8 cellular contexts compared by ENCODE assay signal in the genomic region with DNA sequence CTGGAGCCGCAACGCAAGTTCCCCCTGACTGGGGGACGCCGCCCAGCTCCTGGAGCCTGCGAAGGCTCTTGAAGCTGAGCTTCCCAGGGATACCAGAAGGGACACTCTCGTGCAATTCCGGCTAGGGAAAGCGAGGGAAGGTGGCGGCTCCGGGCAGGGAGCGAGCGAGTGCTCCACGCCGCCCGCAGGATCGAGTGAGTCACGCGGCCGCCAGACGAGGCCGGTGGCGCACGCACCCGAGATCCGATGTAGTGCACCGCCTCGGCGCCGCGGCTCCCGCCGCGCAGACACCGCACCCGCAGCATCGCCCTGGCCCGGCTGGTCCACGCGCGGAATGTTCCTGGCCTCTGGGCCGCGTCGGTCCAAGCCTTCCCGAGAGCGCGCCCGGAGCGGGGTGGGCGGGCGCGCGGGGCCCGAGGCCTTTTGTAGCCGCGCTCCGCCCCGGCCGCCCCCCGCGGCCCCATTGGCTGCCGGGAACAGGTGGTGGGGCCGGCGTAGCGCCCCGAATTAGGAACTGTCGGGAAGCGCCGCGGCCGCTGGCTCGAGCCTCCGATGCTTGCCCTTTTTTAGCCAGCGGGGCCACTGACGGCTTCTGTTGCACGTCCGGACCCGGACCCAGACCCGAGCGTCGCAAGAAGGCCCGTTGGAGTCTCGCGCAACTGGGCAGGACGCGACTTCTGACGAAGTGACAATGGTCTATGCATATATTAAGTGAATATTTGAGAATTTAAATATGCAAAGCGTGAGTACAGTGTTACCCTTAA. TPM values are rescaled to one million over a fixed set of nuclear protein-coding genes. Genes with fewer than 3 reads are reported as not detected.
DNase-seq lines count a peak whose midpoint lies in the region; ATAC-seq, FAIRE-seq and TF ChIP-seq lines count a peak whose summit lies in the region.

A gene with protein sequence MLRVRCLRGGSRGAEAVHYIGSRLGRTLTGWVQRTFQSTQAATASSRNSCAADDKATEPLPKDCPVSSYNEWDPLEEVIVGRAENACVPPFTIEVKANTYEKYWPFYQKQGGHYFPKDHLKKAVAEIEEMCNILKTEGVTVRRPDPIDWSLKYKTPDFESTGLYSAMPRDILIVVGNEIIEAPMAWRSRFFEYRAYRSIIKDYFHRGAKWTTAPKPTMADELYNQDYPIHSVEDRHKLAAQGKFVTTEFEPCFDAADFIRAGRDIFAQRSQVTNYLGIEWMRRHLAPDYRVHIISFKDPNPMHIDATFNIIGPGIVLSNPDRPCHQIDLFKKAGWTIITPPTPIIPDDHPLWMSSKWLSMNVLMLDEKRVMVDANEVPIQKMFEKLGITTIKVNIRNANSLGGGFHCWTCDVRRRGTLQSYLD (minus strand): TSS at position 396 of the 764 bp plus-strand sequence. CDS start 91 bp downstream, at position 305.

- H2AK5ac ChIP-seq in H1 (ENCODE audit: low read depth, low read length), result no peak within 1 kb of the TSS
- H2AK5ac ChIP-seq in mesenchymal stem cell (ENCODE audit: low read length, severe bottlenecking), result no peak within 1 kb of the TSS

- TF ChIP-seq EP300 in H1 (IDR thresholded peaks at IDR 0.05; ENCODE audit: borderline replicate concordance in 1 of 2, low read depth in 2 of 2, low read length in 2 of 2), result no peak

- peaks cover 14% of the 10 kb centered on the region for H3K4me1 Mint-ChIP-seq in activated CD4-positive, alpha-beta memory T cell treated with anti-CD3 and anti-CD28 coated beads for 36 hours (ENCODE audit: low read depth)

- no peak within 1 kb of the TSS for H4K5ac ChIP-seq in H1 (ENCODE audit: insufficient read length, low read depth, low read length)

- DNase-seq in GM13976 (ENCODE audit: low spot score) (peak; percentile 95), NCI-H1930 (lab: John Stamatoyannopoulos, UW) (peak; percentile 51 to 70), H1 (ENCODE audit: low read depth in 1 of 2, low spot score in 2 of 2) (peak in 1 of 2 experiments; percentile 77), mesenchymal stem cell (peak; percentile 89)
- DNase-seq in activated CD4-positive, alpha-beta memory T cell treated with anti-CD3 and anti-CD28 coated beads for 36 hours, result peak; percentile 59
- DNase-seq in stimulated activated CD8-positive, alpha-beta memory T cell treated with anti-CD3 and anti-CD28 coated beads, Interleukin-15, amount 100 ng/mL, for 24 hours (ENCODE audit: low read depth), result peak; percentile 10

- no peaks in the 10 kb centered on the region for H3K9me3 Mint-ChIP-seq in activated CD4-positive, alpha-beta memory T cell treated with anti-CD3 and anti-CD28 coated beads for 36 hours

- ATAC-seq in HG02759 (IDR thresholded peaks at IDR 0.05; ENCODE audit: unreplicated experiment), result peak; percentile 87

- H2BK15ac ChIP-seq in H1 (ENCODE audit: low read length), result no peak within 1 kb of the TSS
- H2BK15ac ChIP-seq in mesenchymal stem cell (ENCODE audit: low read depth, poor library complexity, severe bottlenecking), result peak within 1 kb of the TSS; percentile 7

- CTCF ChIA-PET in activated CD4-positive, alpha-beta memory T cell treated with anti-CD3 and anti-CD28 coated beads for 36 hours (lab: Charles Lee), result interaction anchor here (1.5 kb wide), 1 partner anchor 173 kb away, joined by 5 read pairs; no protein-coding TSS in a partner anchor
- CTCF ChIA-PET in H1 (lab: Charles Lee; ENCODE audit: partially characterized antibody), result interaction anchor here (0.6 to 3.4 kb wide), 7 partner anchors 9 to 215 kb away, joined by 3 to 11 read pairs (median 4); no protein-coding TSS in a partner anchor

- H2AFZ ChIP-seq in H1 (ENCODE audit: low read length) (peak within 1 kb of the TSS; percentile 75; the same call in 1 of the 2 replicates), mesenchymal stem cell (ENCODE audit: low read depth, low read length) (peak within 1 kb of the TSS; percentile 85)

- peaks cover 0 to 2% of the 10 kb centered on the region in 2 experiments for H4K20me1 ChIP-seq in H1 (replicated peaks in 1 of 2; ENCODE audit: control insufficient read depth in 1 of 2, insufficient read depth in 2 of 2, low read length in 2 of 2)

- H3K4me3 ChIP-seq in H1 (ENCODE audit: extremely low read depth in 1 of 4, insufficient read depth in 2 of 4, low read depth in 3 of 4, low read length in 4 of 4) (peak within 1 kb of the TSS; percentile 48 to 73 (median 64)), mesenchymal stem cell (ENCODE audit: insufficient read depth in 1 of 2, low read depth in 1 of 2, low read length in 2 of 2) (peak within 1 kb of the TSS; percentile 47 to 76)

- TF ChIP-seq RAD21 in H1 (IDR thresholded peaks at IDR 0.05 in 1 of 2, conservative IDR thresholded peaks at IDR 0.05 in 1 of 2; ENCODE audit: low read depth in 2 of 2, low read length in 2 of 2), result peak in 1 of 2 experiments; percentile 30; a peak in 2 of 4 replicates

- no peak within 1 kb of the TSS for H4K91ac ChIP-seq in H1 (replicated peaks; ENCODE audit: insufficient read length, low read length)
- no peak within 1 kb of the TSS for H4K91ac ChIP-seq in mesenchymal stem cell (ENCODE audit: low read length)

- H3K79me1 ChIP-seq in H1 (ENCODE audit: low read depth, low read length) (no peaks in the 10 kb centered on the region), mesenchymal stem cell (replicated peaks; ENCODE audit: low read length, poor library complexity, severe bottlenecking) (no peaks in the 10 kb centered on the region)

- POLR2A ChIA-PET in activated CD4-positive, alpha-beta memory T cell treated with anti-CD3 and anti-CD28 coated beads for 36 hours (lab: Charles Lee), result no interaction called here
- POLR2A ChIA-PET in H1 (lab: Charles Lee; ENCODE audit: partially characterized antibody), result interaction anchor here (1.3 to 2.4 kb wide), 2 partner anchors 11 to 24 kb away, joined by 3 to 15 read pairs; a partner anchor contains a TSS

- no peak within 1 kb of the TSS for H3K4ac ChIP-seq in H1 (replicated peaks; ENCODE audit: insufficient read length, low read depth, low read length)
- H3K4ac ChIP-seq in mesenchymal stem cell (ENCODE audit: low read depth in 1 of 2, low read length in 2 of 2), result no peak within 1 kb of the TSS

- in situ Hi-C loops in GM13976 (cut with MboI; ENCODE audit: low sequenced_read_pairs, unreplicated experiment), result no loop called here

- H3K4me2 ChIP-seq in H1 (ENCODE audit: insufficient read depth in 1 of 2, low read depth in 2 of 2, low read length in 2 of 2) (peak within 1 kb of the TSS; percentile 76 to 85), mesenchymal stem cell (ENCODE audit: low read length, poor library complexity, severe bottlenecking) (peak within 1 kb of the TSS; percentile 91)

- H2BK12ac ChIP-seq in H1 (ENCODE audit: low read depth, low read length) (no peak within 1 kb of the TSS), mesenchymal stem cell (ENCODE audit: low read length in 2 of 2) (no peak within 1 kb of the TSS)

- H3K36me3 ChIP-seq in H1 (ENCODE audit: control insufficient read depth in 2 of 4, insufficient read depth in 4 of 4, low read length in 3 of 4) (no peaks in the 10 kb centered on the region), mesenchymal stem cell (ENCODE audit: control insufficient read depth in 1 of 2, insufficient read depth in 2 of 2, low read depth in 1 of 2, low read length in 2 of 2) (no peaks in the 10 kb centered on the region)

- H3K36me3 Mint-ChIP-seq in activated CD4-positive, alpha-beta memory T cell treated with anti-CD3 and anti-CD28 coated beads for 36 hours, result no peaks in the 10 kb centered on the region

- no peak within 1 kb of the TSS for H3K56ac ChIP-seq in H1 (replicated peaks; ENCODE audit: insufficient read length, low read depth, low read length)

- H3K23me2 ChIP-seq in H1 (ENCODE audit: low read depth, low read length), result peaks cover 11% of the 10 kb centered on the region

- peaks cover 0 to 2% (median 0%) of the 10 kb centered on the region in 4 experiments; a peak in 2 of 7 replicates for H3K4me1 ChIP-seq in H1 (replicated peaks in 1 of 4; ENCODE audit: control insufficient read depth in 3 of 4, insufficient read depth in 4 of 4, low read length in 3 of 4)
- H3K4me1 ChIP-seq in mesenchymal stem cell (ENCODE audit: control insufficient read depth, insufficient read depth, low read depth, low read length), result peaks cover 12% of the 10 kb centered on the region

- intact Hi-C loops in activated CD4-positive, alpha-beta memory T cell treated with anti-CD3 and anti-CD28 coated beads for 36 hours (cut with micrococcal nuclease), result no loop called here

- H3K27me3 ChIP-seq in H1 (replicated peaks in 1 of 4; ENCODE audit: control insufficient read depth in 3 of 4, extremely low read depth in 1 of 4, insufficient read depth in 3 of 4, low read length in 3 of 4), result peaks cover 10 to 40% (median 34%) of the 10 kb centered on the region in 4 experiments
- peaks cover 46 to 58% of the 10 kb centered on the region in 2 experiments for H3K27me3 ChIP-seq in mesenchymal stem cell (ENCODE audit: control insufficient read depth in 1 of 2, insufficient read depth in 1 of 2, low read length in 2 of 2)

- TF ChIP-seq POLR2A in H1 (IDR thresholded peaks at IDR 0.05; ENCODE audit: control extremely low read depth in 1 of 2, low read depth in 2 of 2, low read length in 2 of 2), result peak in 1 of 2 experiments; percentile 64; a peak in 2 of 3 replicates

- H3K23ac ChIP-seq in H1 (ENCODE audit: insufficient read length) (no peak within 1 kb of the TSS), mesenchymal stem cell (ENCODE audit: low read length in 2 of 2) (peak within 1 kb of the TSS in 1 of 2 experiments; percentile 69)

- FAIRE-seq in H1 (lab: Jason Lieb, UNC), result no peak

- TF ChIP-seq CTCF in 22Rv1 (IDR thresholded peaks at IDR 0.05) (peak; percentile 79), GM13976 (IDR thresholded peaks at IDR 0.05; ENCODE audit: borderline replicate concordance, control extremely low read depth, extremely low read depth, insufficient read depth, missing control alignments) (no peak), H1 (IDR thresholded peaks at IDR 0.05; ENCODE audit: control extremely low read depth in 1 of 3, insufficient read depth in 1 of 3, low read depth in 1 of 3, low read length in 3 of 3) (peak; percentile 42 to 56 (median 45); a peak in 3 of 4 replicates)

- H3K27ac Mint-ChIP-seq in activated CD4-positive, alpha-beta memory T cell treated with anti-CD3 and anti-CD28 coated beads for 36 hours, result no peak within 1 kb of the TSS

- H2BK5ac ChIP-seq in H1 (ENCODE audit: low read depth, low read length) (no peak within 1 kb of the TSS), mesenchymal stem cell (ENCODE audit: low read depth, low read length, poor library complexity, severe bottlenecking) (no peak within 1 kb of the TSS)

- H3K27ac ChIP-seq in 22Rv1, result no peak within 1 kb of the TSS
- H3K27ac ChIP-seq in H1 (ENCODE audit: low read depth, low read length), result no peak within 1 kb of the TSS
- no peak within 1 kb of the TSS for H3K27ac ChIP-seq in mesenchymal stem cell (ENCODE audit: low read length, poor library complexity, severe bottlenecking)

- no peaks in the 10 kb centered on the region for H3K9me3 ChIP-seq in H1 (ENCODE audit: insufficient read depth in 2 of 2, low read depth in 1 of 2, low read length in 1 of 2)
- no peaks in the 10 kb centered on the region for H3K9me3 ChIP-seq in mesenchymal stem cell (ENCODE audit: control insufficient read depth, low read length)

- WGBS in H1 (ENCODE audit: extremely low coverage in 1 of 2, insufficient coverage in 1 of 2, insufficient read length in 1 of 2, insufficient replicate concordance in 2 of 2, low coverage in 1 of 2, low lambda C conversion rate in 2 of 2, missing lambda C conversion rate in 1 of 2), 2 experiments, result 2% methylated on average over 35 of the region's 87 CpGs; no CpG with 5 or more reads in 1 of the 2 experiments
- under 1% methylated on average over 82 of the region's 87 CpGs for WGBS in mesenchymal stem cell

- H3K18ac ChIP-seq in H1 (ENCODE audit: extremely low read depth, low read length) (peak within 1 kb of the TSS; percentile 57), mesenchymal stem cell (ENCODE audit: low read depth in 1 of 2, low read length in 2 of 2) (peak within 1 kb of the TSS in 1 of 2 experiments; percentile 76)

- H4K8ac ChIP-seq in H1 (ENCODE audit: extremely low read depth, insufficient read depth, low read length) (no peak within 1 kb of the TSS; the same call in 1 of the 2 replicates), mesenchymal stem cell (ENCODE audit: low read length) (no peak within 1 kb of the TSS)

- H2BK20ac ChIP-seq in H1 (ENCODE audit: low read length), result no peak within 1 kb of the TSS

- H2BK120ac ChIP-seq in H1 (replicated peaks; ENCODE audit: low read depth, low read length), result no peak within 1 kb of the TSS
- H2BK120ac ChIP-seq in mesenchymal stem cell (ENCODE audit: low read depth, low read length), result no peak within 1 kb of the TSS

- H3K27me3 Mint-ChIP-seq in activated CD4-positive, alpha-beta memory T cell treated with anti-CD3 and anti-CD28 coated beads for 36 hours, result peaks cover 49% of the 10 kb centered on the region

- H3K14ac ChIP-seq in H1 (ENCODE audit: insufficient read length), result no peak within 1 kb of the TSS
- H3K14ac ChIP-seq in mesenchymal stem cell (ENCODE audit: low read length in 2 of 2), result no peak within 1 kb of the TSS

- H3K9ac ChIP-seq in H1 (replicated peaks in 1 of 4; ENCODE audit: extremely low read depth in 1 of 4, low read depth in 3 of 4, low read length in 3 of 4) (peak within 1 kb of the TSS in 3 of 4 experiments; percentile 62 to 76 (median 62)), mesenchymal stem cell (ENCODE audit: low read length) (peak within 1 kb of the TSS; percentile 54)

- H3K79me2 ChIP-seq in H1 (ENCODE audit: control insufficient read depth in 1 of 2, insufficient read depth in 2 of 2, low read length in 2 of 2), result no peaks in the 10 kb centered on the region

- H3K4me3 Mint-ChIP-seq in activated CD4-positive, alpha-beta memory T cell treated with anti-CD3 and anti-CD28 coated beads for 36 hours, result peak within 1 kb of the TSS; percentile 58

RNA-seq across cellular contexts. Expression of the gene that starts here (rescaled TPM):
- 1 to 10 TPM in 1 of 2 experiments, under 1 TPM in 1; 0.62 to 1.3 TPM for total RNA-seq in activated CD4-positive, alpha-beta memory T cell treated with anti-CD3 and anti-CD28 coated beads for 36 hours
- 10.0 and 10.2 TPM in 2 replicates for total RNA-seq in H1 (2021; fragmentation: NEBNext Ultra II Directional; extraction: Animal tissue kit (Norgen Biotek cat#: 25700))
- polyA plus RNA-seq in H1 (2011; rRNA removed), result 13.5 and 15.1 TPM in 2 replicates
- polyA plus RNA-seq in H1 (2011; cell fraction: cytosol; rRNA removed), result 19.1 TPM
- polyA plus RNA-seq in H1 (2011; cell fraction: nucleus; rRNA removed), result 12.6 TPM
- polyA plus RNA-seq in H1 (2012, experiment 1 of 2), result 9.0 to 12.4 TPM (median 10.1 TPM) in 4 replicates
- polyA plus RNA-seq in H1 (2012, experiment 2 of 2), result 3.4 TPM
- polyA plus RNA-seq in H1 (2013, experiment 1 of 2), result 8.9 TPM
- polyA plus RNA-seq in H1 (2013, experiment 2 of 2), result 9.0 TPM
- polyA minus RNA-seq in H1 (2011; rRNA and poly(A)+ RNA removed), result 15.5 and 22.0 TPM in 2 replicates
- polyA minus RNA-seq in H1 (2011; cell fraction: cytosol; rRNA and poly(A)+ RNA removed), result 8.5 TPM
- 17.3 TPM for polyA minus RNA-seq in H1 (2011; cell fraction: nucleus; rRNA and poly(A)+ RNA removed)
- polyA plus RNA-seq in mesenchymal stem cell (2013, experiment 1 of 2), result 0.10 TPM
- 0.12 TPM for polyA plus RNA-seq in mesenchymal stem cell (2013, experiment 2 of 2)
